Comparison of ENCODE assay signal across 20 cellular contexts in the genomic region with DNA sequence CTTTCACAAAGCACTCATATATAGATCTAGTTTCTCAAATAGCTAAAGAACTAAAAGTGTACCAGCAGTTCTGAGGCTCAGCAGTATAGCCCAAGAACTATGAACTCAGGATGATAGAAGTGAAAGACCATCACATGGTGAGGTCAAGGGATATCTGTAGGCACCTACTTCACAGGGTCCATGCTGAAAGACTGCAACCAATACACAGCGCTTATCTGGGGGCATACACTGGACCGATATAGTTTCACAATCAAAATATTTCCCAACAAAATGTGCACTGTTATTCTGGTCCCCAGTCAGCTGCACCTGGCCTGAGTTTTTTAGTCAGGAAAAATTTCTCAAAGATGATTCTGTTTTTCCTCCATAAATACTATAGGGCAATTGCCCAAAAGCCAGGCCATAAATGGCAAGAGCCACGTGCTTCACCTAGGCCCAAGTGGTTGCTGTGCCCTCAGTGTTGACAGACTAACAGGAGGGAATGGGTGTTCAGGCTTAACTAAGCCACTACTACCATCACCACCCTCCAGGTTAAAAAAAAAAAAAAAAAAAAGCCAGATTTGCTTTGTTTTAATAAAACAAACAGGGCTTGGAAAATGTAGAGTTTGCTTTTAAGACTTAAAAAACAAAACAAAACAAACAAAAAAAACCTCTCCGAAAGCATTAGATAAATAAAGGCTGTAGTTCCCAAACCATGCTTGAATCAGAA. TPM values are rescaled to one million over a fixed set of nuclear protein-coding genes. Genes with fewer than 3 reads are reported as not detected.
A peak's percentile ranks its signal among the peaks of the same experiment; 100 is the strongest.
DNase-seq lines count a peak whose midpoint lies in the region; ATAC-seq and TF ChIP-seq lines count a peak whose summit lies in the region.
"Had no signal": no experiment of that assay in that cellular context is flagged by ENCODE, and none has a peak within 500 bp of the region (broad histone marks: within the 10 kb centered on the region; RNA-seq: fewer than 3 reads in every experiment).

No MANE protein-coding gene starts in this region.

- WGBS in gastroesophageal sphincter (ENCODE audit: low coverage in 1 of 2), 2 donors, result 62 to 84% methylated on average over 3 to 4 of the region's 4 CpGs
- 83 to 93% methylated on average over 4 of the region's 4 CpGs for WGBS in esophagus squamous epithelium, 2 donors

- H3K27ac Mint-ChIP-seq in CD4-positive, CD25-positive, alpha-beta regulatory T cell, result peak overlapping the region; percentile 34 to 83 (median 48)
- peak overlapping the region; percentile 51 for H3K27ac Mint-ChIP-seq in osteocyte (ENCODE audit: unreplicated experiment)
- H3K27ac Mint-ChIP-seq: activated naive CD8-positive, alpha-beta T cell had no signal

- no peak overlapping the region for H3K4me3 Mint-ChIP-seq in CD4-positive, CD25-positive, alpha-beta regulatory T cell
- H3K4me3 Mint-ChIP-seq in osteocyte (ENCODE audit: unreplicated experiment), result no peak overlapping the region
- H3K4me3 Mint-ChIP-seq: activated naive CD8-positive, alpha-beta T cell; H9; naive thymus-derived CD8-positive, alpha-beta T cell had no signal

- intact Hi-C loops in esophagus squamous epithelium (cut with DNase I), result no loop called here

- no peak for ATAC-seq in CD4-positive, CD25-positive, alpha-beta regulatory T cell (ENCODE audit: low read depth in 2 of 2)
- peak; percentile 22 for ATAC-seq in gastroesophageal sphincter
- ATAC-seq: K562; naive thymus-derived CD8-positive, alpha-beta T cell had no signal

- no peak for TF ChIP-seq CTCF in gastroesophageal sphincter (IDR thresholded peaks at IDR 0.05)
- TF ChIP-seq CTCF in osteocyte (IDR thresholded peaks at IDR 0.05), result no peak
- no peak for TF ChIP-seq CTCF in esophagus squamous epithelium (IDR thresholded peaks at IDR 0.05)

- no peak for TF ChIP-seq POLR2A in gastroesophageal sphincter (IDR thresholded peaks at IDR 0.05)
- no peak for TF ChIP-seq POLR2A in esophagus squamous epithelium (IDR thresholded peaks at IDR 0.05)

- H3K4me3 ChIP-seq in CD4-positive, CD25-positive, alpha-beta regulatory T cell (ENCODE audit: low read depth, low read length), result no peak overlapping the region
- no peak overlapping the region for H3K4me3 ChIP-seq in gastroesophageal sphincter
- no peak overlapping the region for H3K4me3 ChIP-seq in esophagus squamous epithelium
- H3K4me3 ChIP-seq: K562, uterus had no signal

- H3K27ac ChIP-seq in CD4-positive, CD25-positive, alpha-beta regulatory T cell (ENCODE audit: insufficient read depth, low read length, poor library complexity, severe bottlenecking), result no peak overlapping the region
- H3K27ac ChIP-seq in gastroesophageal sphincter, result peak overlapping the region in 1 of 4 donors; percentile 38
- H3K27ac ChIP-seq in esophagus squamous epithelium, result no peak overlapping the region
- H3K27ac ChIP-seq: uterus had no signal

- no peaks in the 10 kb centered on the region for H3K27me3 ChIP-seq in CD4-positive, CD25-positive, alpha-beta regulatory T cell (ENCODE audit: control insufficient read depth, insufficient read depth, low read length)
- H3K27me3 ChIP-seq in gastroesophageal sphincter (no peaks in the 10 kb centered on the region), esophagus squamous epithelium (no peaks in the 10 kb centered on the region)
- H3K27me3 ChIP-seq: uterus had no signal

- H3K36me3 ChIP-seq in CD4-positive, CD25-positive, alpha-beta regulatory T cell (ENCODE audit: control insufficient read depth, insufficient read depth, low read length), result peaks cover 94% of the 10 kb centered on the region
- H3K36me3 ChIP-seq in gastroesophageal sphincter (peaks cover 0 to 76% of the 10 kb centered on the region in 2 donors), esophagus squamous epithelium (peaks cover 5 to 85% (median 7%) of the 10 kb centered on the region in 3 donors)
- H3K36me3 ChIP-seq: uterus had no signal

- no peak for TF ChIP-seq EP300 in gastroesophageal sphincter (IDR thresholded peaks at IDR 0.05)

- DNase-seq in CD4-positive, CD25-positive, alpha-beta regulatory T cell, result no peak
- DNase-seq in HuH-7 (ENCODE audit: low spot score) (peak; percentile 14), osteocyte (ENCODE audit: extremely low spot score, unreplicated experiment) (no peak), esophagus squamous epithelium (lab: John Stamatoyannopoulos, UW) (no peak), COR-L47 (lab: John Stamatoyannopoulos, UW) (no peak), D341Med (ENCODE audit: low spot score) (no peak), HCEC 1CT (no peak)
- DNase-seq: activated CD4-positive, alpha-beta T cell treated with anti-CD3 and anti-CD28 coated beads for 1 hour; DMS153; effector CD4-positive, alpha-beta T cell; GDM1; H9; mesendoderm; naive thymus-derived CD8-positive, alpha-beta T cell; NCI-H2171 treated with DMSO at 0.1 percent for 48 hours; NCI-H526 treated with DMSO at 0.1 percent for 48 hours; uterus had no signal

- H3K4me1 Mint-ChIP-seq in CD4-positive, CD25-positive, alpha-beta regulatory T cell, result peaks cover 21 to 37% (median 28%) of the 10 kb centered on the region in 4 donors
- H3K4me1 Mint-ChIP-seq in osteocyte (ENCODE audit: unreplicated experiment), result peaks cover 13% of the 10 kb centered on the region

- H3K9me3 Mint-ChIP-seq in CD4-positive, CD25-positive, alpha-beta regulatory T cell, result peaks cover 0 to 11% (median 6%) of the 10 kb centered on the region in 7 donors
- H3K9me3 Mint-ChIP-seq in osteocyte (ENCODE audit: unreplicated experiment), result peaks cover 6% of the 10 kb centered on the region

- H3K27me3 Mint-ChIP-seq in CD4-positive, CD25-positive, alpha-beta regulatory T cell, result no peaks in the 10 kb centered on the region
- H3K27me3 Mint-ChIP-seq in osteocyte (ENCODE audit: unreplicated experiment), result no peaks in the 10 kb centered on the region
- H3K27me3 Mint-ChIP-seq: activated naive CD8-positive, alpha-beta T cell; naive thymus-derived CD8-positive, alpha-beta T cell had no signal

- H3K36me3 Mint-ChIP-seq in CD4-positive, CD25-positive, alpha-beta regulatory T cell, result peaks cover 45% of the 10 kb centered on the region
- H3K36me3 Mint-ChIP-seq in osteocyte (ENCODE audit: unreplicated experiment), result peaks cover 35% of the 10 kb centered on the region

- peaks cover 7 to 10% of the 10 kb centered on the region in 2 experiments for H3K9me3 ChIP-seq in CD4-positive, CD25-positive, alpha-beta regulatory T cell (ENCODE audit: control insufficient read depth in 2 of 2, low read length in 2 of 2)
- H3K9me3 ChIP-seq in gastroesophageal sphincter (peaks cover 0 to 15% (median 0%) of the 10 kb centered on the region in 3 donors), esophagus squamous epithelium (peaks cover 0 to 15% (median 0%) of the 10 kb centered on the region in 3 donors)

- no peaks in the 10 kb centered on the region for H3K4me1 ChIP-seq in CD4-positive, CD25-positive, alpha-beta regulatory T cell (ENCODE audit: control insufficient read depth, insufficient read depth, low read length, poor library complexity, severe bottlenecking)
- peaks cover 0 to 12% (median 0%) of the 10 kb centered on the region in 3 donors for H3K4me1 ChIP-seq in gastroesophageal sphincter
- peaks cover 0 to 13% (median 7%) of the 10 kb centered on the region in 3 donors for H3K4me1 ChIP-seq in esophagus squamous epithelium
- H3K4me1 ChIP-seq: uterus had no signal

RNA-seq across cellular contexts. Expression of gene OGDH, which starts 58.5 kb away (rescaled TPM):
- 157 TPM for total RNA-seq in CD4-positive, CD25-positive, alpha-beta regulatory T cell
- polyA plus RNA-seq in CD4-positive, CD25-positive, alpha-beta regulatory T cell, result 100 to 1,000 TPM in 1 of 4 donors, 10 to 100 TPM in 3; 56.4 to 102 (median 72.8) TPM
- total RNA-seq in gastroesophageal sphincter (100 to 1,000 TPM; 112 to 222 (median 137) TPM), osteocyte (68.0 and 69.3 TPM in 2 replicates), esophagus squamous epithelium (100 to 1,000 TPM in 1 of 4 donors, 10 to 100 TPM in 3; 68.9 to 102 (median 89.5) TPM)
